Comparison of ENCODE assay signal across 23 cellular contexts in the genomic region with DNA sequence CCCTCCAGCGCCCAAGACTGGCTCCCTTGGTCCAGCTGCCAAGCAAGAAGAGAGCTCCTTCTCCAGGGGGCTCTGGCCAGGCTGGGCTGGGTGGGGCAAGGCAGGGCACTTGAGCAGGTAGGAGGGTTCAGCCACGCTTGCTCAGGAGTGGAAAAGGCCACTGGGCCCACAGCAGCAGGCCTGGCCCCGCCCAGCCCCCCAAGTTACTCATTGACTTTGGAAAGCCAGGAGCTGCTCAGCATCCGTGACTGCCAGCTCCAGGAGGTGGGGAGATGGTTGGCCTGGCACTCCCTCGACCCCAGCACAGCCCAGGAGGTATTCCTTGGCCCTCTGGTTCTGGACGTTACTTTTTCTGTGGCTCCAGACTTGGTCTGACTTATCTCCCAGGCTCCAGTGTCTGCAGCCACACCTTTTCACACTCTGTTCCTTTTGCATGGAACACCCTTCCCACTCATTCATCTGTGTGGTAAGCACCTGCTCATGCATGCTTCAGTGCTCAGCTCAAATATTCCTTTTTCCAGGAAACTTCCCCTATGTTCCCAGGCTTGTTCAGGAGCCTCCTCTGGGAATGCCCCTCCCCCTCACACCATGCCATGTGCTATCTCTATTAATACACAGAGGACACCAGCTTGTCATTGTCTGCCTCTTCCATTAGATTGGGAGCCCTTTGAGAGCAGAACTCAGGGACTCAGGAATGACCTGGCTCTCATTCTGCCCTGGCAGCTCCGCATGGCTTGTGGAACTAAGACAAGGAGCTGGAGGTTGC. TPM values are rescaled to one million over a fixed set of nuclear protein-coding genes. Genes with fewer than 3 reads are reported as not detected.
DNase-seq lines count a peak whose midpoint lies in the region; ATAC-seq and TF ChIP-seq lines count a peak whose summit lies in the region.
"Had no signal": no experiment of that assay in that cellular context is flagged by ENCODE, and none has a peak within 500 bp of the region (broad histone marks: within the 10 kb centered on the region; RNA-seq: fewer than 3 reads in every experiment).

A gene with protein sequence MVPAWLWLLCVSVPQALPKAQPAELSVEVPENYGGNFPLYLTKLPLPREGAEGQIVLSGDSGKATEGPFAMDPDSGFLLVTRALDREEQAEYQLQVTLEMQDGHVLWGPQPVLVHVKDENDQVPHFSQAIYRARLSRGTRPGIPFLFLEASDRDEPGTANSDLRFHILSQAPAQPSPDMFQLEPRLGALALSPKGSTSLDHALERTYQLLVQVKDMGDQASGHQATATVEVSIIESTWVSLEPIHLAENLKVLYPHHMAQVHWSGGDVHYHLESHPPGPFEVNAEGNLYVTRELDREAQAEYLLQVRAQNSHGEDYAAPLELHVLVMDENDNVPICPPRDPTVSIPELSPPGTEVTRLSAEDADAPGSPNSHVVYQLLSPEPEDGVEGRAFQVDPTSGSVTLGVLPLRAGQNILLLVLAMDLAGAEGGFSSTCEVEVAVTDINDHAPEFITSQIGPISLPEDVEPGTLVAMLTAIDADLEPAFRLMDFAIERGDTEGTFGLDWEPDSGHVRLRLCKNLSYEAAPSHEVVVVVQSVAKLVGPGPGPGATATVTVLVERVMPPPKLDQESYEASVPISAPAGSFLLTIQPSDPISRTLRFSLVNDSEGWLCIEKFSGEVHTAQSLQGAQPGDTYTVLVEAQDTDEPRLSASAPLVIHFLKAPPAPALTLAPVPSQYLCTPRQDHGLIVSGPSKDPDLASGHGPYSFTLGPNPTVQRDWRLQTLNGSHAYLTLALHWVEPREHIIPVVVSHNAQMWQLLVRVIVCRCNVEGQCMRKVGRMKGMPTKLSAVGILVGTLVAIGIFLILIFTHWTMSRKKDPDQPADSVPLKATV (minus strand): TSS at position 83 of the 766 bp plus-strand sequence. CDS start 820 bp downstream, outside the sequence.

- H3K4me1 ChIP-seq in duodenal mucosa (ENCODE audit: control insufficient read depth in 1 of 2, insufficient read depth in 2 of 2, low read length in 2 of 2), result peaks cover 18 to 28% of the 10 kb centered on the region in 2 donors
- H3K4me1 ChIP-seq in hepatocyte (ENCODE audit: insufficient read depth), result no peaks in the 10 kb centered on the region
- no peaks in the 10 kb centered on the region for H3K4me1 ChIP-seq in body of pancreas

- no peak within 1 kb of the TSS for H3K4me2 ChIP-seq in hepatocyte
- H3K4me2 ChIP-seq: smooth muscle cell had no signal

- H3K9me3 ChIP-seq in duodenal mucosa (ENCODE audit: control insufficient read depth in 1 of 2, low read length in 2 of 2) (no peaks in the 10 kb centered on the region), hepatocyte (ENCODE audit: low read depth) (no peaks in the 10 kb centered on the region), body of pancreas (no peaks in the 10 kb centered on the region)
- H3K9me3 ChIP-seq: esophagus squamous epithelium had no signal

- H3K4me3 ChIP-seq in duodenal mucosa (ENCODE audit: low read depth in 1 of 2, low read length in 2 of 2), result no peak within 1 kb of the TSS
- H3K4me3 ChIP-seq in hepatocyte, result no peak within 1 kb of the TSS
- H3K4me3 ChIP-seq in foreskin fibroblast (ENCODE audit: low read depth in 1 of 2, low read length in 2 of 2), result no peak within 1 kb of the TSS
- H3K4me3 ChIP-seq in body of pancreas, result no peak within 1 kb of the TSS
- H3K4me3 ChIP-seq: dorsolateral prefrontal cortex, esophagus squamous epithelium, SK-N-MC, smooth muscle cell had no signal

- DNase-seq in HK-2 (ENCODE audit: unreplicated experiment) (peak; percentile 84), hepatocyte (ENCODE audit: low spot score) (peak; percentile 53), renal cortical epithelial cell (ENCODE audit: low read depth) (peak; percentile 98), NCI-H226 (no peak), HCEC 1CT (no peak), foreskin fibroblast (no peak), body of pancreas (no peak)
- DNase-seq: activated naive CD8-positive, alpha-beta T cell treated with anti-CD3 and anti-CD28 coated beads, Interleukin-2, amount 50 U/mL, for 24 hours; AML-193; dorsolateral prefrontal cortex; esophagus squamous epithelium; GDM1; hypothalamus; NCI-H2081 treated with DMSO at 0.1 percent for 48 hours; NCI-H748 treated with DMSO at 0.1 percent for 48 hours; stimulated activated CD4-positive, alpha-beta T cell treated with anti-CD3 and anti-CD28 coated beads, Interleukin-4, amount 100 ng/mL, for 4 hours had no signal

- peaks cover under 1 to 2% of the 10 kb centered on the region in 2 donors for H3K27me3 ChIP-seq in duodenal mucosa (ENCODE audit: control insufficient read depth in 1 of 2, insufficient read depth in 2 of 2, low read length in 2 of 2)
- peaks cover 2% of the 10 kb centered on the region for H3K27me3 ChIP-seq in hepatocyte
- peaks cover 0 to 2% of the 10 kb centered on the region in 2 donors for H3K27me3 ChIP-seq in body of pancreas

- H3K9ac ChIP-seq in duodenal mucosa (ENCODE audit: low read depth in 1 of 2, low read length in 2 of 2), result no peak within 1 kb of the TSS

- intact Hi-C loops in body of pancreas (cut with DNase I), result no loop called here

- no peak for TF ChIP-seq CTCF in hepatocyte (IDR thresholded peaks at IDR 0.05; ENCODE audit: poor library complexity)
- TF ChIP-seq CTCF in foreskin fibroblast (IDR thresholded peaks at IDR 0.05; ENCODE audit: low read depth, low read length), result no peak
- TF ChIP-seq CTCF in body of pancreas (IDR thresholded peaks at IDR 0.05), result no peak

- no peak within 1 kb of the TSS for H2AFZ ChIP-seq in hepatocyte

- no peaks in the 10 kb centered on the region for H4K20me1 ChIP-seq in hepatocyte (ENCODE audit: insufficient read depth, poor library complexity, severe bottlenecking)

- no peaks in the 10 kb centered on the region for H3K9me2 ChIP-seq in hepatocyte (replicated peaks; ENCODE audit: insufficient read depth)

- no peaks in the 10 kb centered on the region for H3K36me3 ChIP-seq in duodenal mucosa (ENCODE audit: control insufficient read depth in 1 of 2, insufficient read depth in 2 of 2, low read length in 2 of 2)
- no peaks in the 10 kb centered on the region for H3K36me3 ChIP-seq in hepatocyte (replicated peaks; ENCODE audit: insufficient read depth, low read depth)
- no peaks in the 10 kb centered on the region for H3K36me3 ChIP-seq in body of pancreas (replicated peaks in 1 of 2; ENCODE audit: insufficient read depth in 1 of 2, low read depth in 2 of 2)

- 76% methylated on average over 7 of the region's 7 CpGs for WGBS in hepatocyte (ENCODE audit: low lambda C conversion rate, missing lambda C conversion rate)
- 47 to 69% methylated on average over 4 to 5 of the region's 7 CpGs for WGBS in body of pancreas, 2 donors

- no peak for ATAC-seq in body of pancreas
- ATAC-seq: activated CD4-positive, CD25-positive, alpha-beta regulatory T cell treated with anti-CD3 and anti-CD28 coated beads, Interleukin-2, amount 50 U/mL, for 24 hours; activated naive CD8-positive, alpha-beta T cell treated with anti-CD3 and anti-CD28 coated beads, Interleukin-2, amount 50 U/mL, for 24 hours; activated T-helper 17 cell treated with anti-CD3 and anti-CD28 coated beads, Interleukin-2, amount 50 U/mL, for 72 hours had no signal

- H3K79me2 ChIP-seq in hepatocyte, result no peaks in the 10 kb centered on the region

- H3K27ac ChIP-seq in duodenal mucosa (ENCODE audit: low read depth, low read length) (peak within 1 kb of the TSS; percentile 23), hepatocyte (no peak within 1 kb of the TSS), body of pancreas (no peak within 1 kb of the TSS)
- H3K27ac ChIP-seq: dorsolateral prefrontal cortex, SK-N-MC had no signal

- TF ChIP-seq POLR2A in body of pancreas (IDR thresholded peaks at IDR 0.05), result no peak

RNA-seq across cellular contexts. Expression of the gene that starts here (rescaled TPM):
- total RNA-seq in hepatocyte (2.9 and 3.2 TPM in 2 replicates), renal cortical epithelial cell (7.8 and 414 TPM in 2 replicates), body of pancreas (not detected)
- 2.2 and 4.4 TPM in 2 replicates for polyA plus RNA-seq in hepatocyte
- total RNA-seq: activated CD8-positive, alpha-beta memory T cell treated with anti-CD3 and anti-CD28 coated beads for 36 hours; activated T-helper 17 cell treated with anti-CD3 and anti-CD28 coated beads, Interleukin-2, amount 50 U/mL, for 72 hours; osteocyte; smooth muscle cell had no signal
- polyA plus RNA-seq: smooth muscle cell had no signal

Comparison
In these comparisons a context has a peak if more than half of its experiments do, and no peak if none do; other contexts are left out.
1. DNase-seq: peak in HK-2 (single experiment), hepatocyte (single experiment) and renal cortical epithelial cell (single experiment); none in NCI-H226 (single experiment), HCEC 1CT (single experiment), foreskin fibroblast (0 of 2) and body of pancreas (0 of 4).